ENCODE assay signal across 17 cellular contexts in the genomic region with DNA sequence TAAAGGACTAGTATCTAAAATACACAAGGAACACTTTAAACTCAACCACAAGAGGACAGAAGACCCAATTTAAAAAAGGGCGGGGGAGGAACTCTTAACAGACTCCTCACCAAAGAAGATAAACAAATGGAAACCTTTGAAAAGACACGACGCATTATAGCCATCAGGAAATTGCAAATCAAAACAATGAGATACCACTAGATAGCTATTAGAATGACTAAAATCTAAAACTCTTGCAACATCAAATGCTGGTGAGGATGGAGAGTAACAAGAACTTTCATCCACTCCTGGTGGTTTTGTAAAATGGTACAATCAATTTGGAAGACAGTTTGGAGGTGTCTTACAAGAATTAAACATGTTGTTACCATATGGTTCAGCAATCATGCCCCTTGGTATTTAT.
DNase-seq lines count a peak whose midpoint lies in the region; FAIRE-seq and TF ChIP-seq lines count a peak whose summit lies in the region.
"Had no signal": no experiment of that assay in that cellular context is flagged by ENCODE, and none has a peak within 500 bp of the region (broad histone marks: within the 10 kb centered on the region; RNA-seq: fewer than 3 reads in every experiment).

No MANE protein-coding gene starts in this region.

- H2AFZ ChIP-seq in astrocyte (ENCODE audit: low read depth, low read length), result no peak overlapping the region

- no peaks in the 10 kb centered on the region for H3K4me1 ChIP-seq in astrocyte (ENCODE audit: insufficient read depth, low read length)
- H3K4me1 ChIP-seq: BLaER1 treated with 17β-estradiol and CSF1 and Interleukin-3, amounts not matched to agents 10 nM and 100 nM had no signal

- no peak overlapping the region for H3K4me3 ChIP-seq in astrocyte (ENCODE audit: insufficient read depth, low read depth, low read length)
- H3K4me3 ChIP-seq: BLaER1 treated with 17β-estradiol and CSF1 and Interleukin-3, amounts not matched to agents 10 nM and 100 nM had no signal

- H3K4me2 ChIP-seq in astrocyte (ENCODE audit: low read length), result no peak overlapping the region
- H3K4me2 ChIP-seq: BLaER1 treated with 17β-estradiol and CSF1 and Interleukin-3, amounts not matched to agents 10 nM and 100 nM had no signal

- TF ChIP-seq CTCF in astrocyte (IDR thresholded peaks at IDR 0.05; ENCODE audit: insufficient read depth, low read depth, low read length), result no peak

- no peaks in the 10 kb centered on the region for H3K9me3 Mint-ChIP-seq in astrocyte (ENCODE audit: unreplicated experiment)
- H3K9me3 Mint-ChIP-seq: H9 had no signal

- peaks cover 1% of the 10 kb centered on the region for H3K4me1 Mint-ChIP-seq in astrocyte (ENCODE audit: low read depth, unreplicated experiment)
- H3K4me1 Mint-ChIP-seq: B cell; CD8-positive, alpha-beta memory T cell had no signal

- H3K27ac ChIP-seq in astrocyte (ENCODE audit: low read depth, low read length), result no peak overlapping the region
- H3K27ac ChIP-seq: BLaER1 treated with 17β-estradiol and CSF1 and Interleukin-3, amounts not matched to agents 10 nM and 100 nM had no signal

- H3K27ac Mint-ChIP-seq in astrocyte (ENCODE audit: unreplicated experiment), result no peak overlapping the region
- H3K27ac Mint-ChIP-seq: B cell; CD8-positive, alpha-beta memory T cell; H9 had no signal

- H3K36me3 Mint-ChIP-seq in astrocyte (ENCODE audit: low read depth, unreplicated experiment), result no peaks in the 10 kb centered on the region
- H3K36me3 Mint-ChIP-seq: CD8-positive, alpha-beta memory T cell had no signal

- no peaks in the 10 kb centered on the region for H3K36me3 ChIP-seq in astrocyte (ENCODE audit: insufficient read depth, low read length)
- H3K36me3 ChIP-seq: BLaER1 treated with 17β-estradiol and CSF1 and Interleukin-3, amounts not matched to agents 10 nM and 100 nM had no signal

- H3K27me3 Mint-ChIP-seq in astrocyte (ENCODE audit: low read depth, unreplicated experiment), result no peaks in the 10 kb centered on the region
- H3K27me3 Mint-ChIP-seq: B cell had no signal

- no peaks in the 10 kb centered on the region for H3K27me3 ChIP-seq in astrocyte (ENCODE audit: insufficient read depth, low read length)
- H3K27me3 ChIP-seq: BLaER1 treated with 17β-estradiol and CSF1 and Interleukin-3, amounts not matched to agents 10 nM and 100 nM had no signal

- no peaks in the 10 kb centered on the region for H4K20me1 ChIP-seq in astrocyte (ENCODE audit: insufficient read depth, low read length)
- H4K20me1 ChIP-seq: BLaER1 treated with 17β-estradiol and CSF1 and Interleukin-3, amounts not matched to agents 10 nM and 100 nM had no signal

- no peak overlapping the region for H3K9ac ChIP-seq in astrocyte (ENCODE audit: low read length)
- H3K9ac ChIP-seq: BLaER1 treated with 17β-estradiol and CSF1 and Interleukin-3, amounts not matched to agents 10 nM and 100 nM had no signal

- H3K79me2 ChIP-seq in astrocyte (ENCODE audit: insufficient read depth, low read length), result no peaks in the 10 kb centered on the region

- no peak for FAIRE-seq in astrocyte (lab: Jason Lieb, UNC)
- FAIRE-seq: GM12892, HepG2, HTR-8/SVneo had no signal

- no peaks in the 10 kb centered on the region for H3K9me3 ChIP-seq in astrocyte (ENCODE audit: insufficient read depth, low read depth, low read length)
- H3K9me3 ChIP-seq: BLaER1 treated with 17β-estradiol and CSF1 and Interleukin-3, amounts not matched to agents 10 nM and 100 nM had no signal

- H3K4me3 Mint-ChIP-seq in astrocyte (ENCODE audit: unreplicated experiment), result no peak overlapping the region
- H3K4me3 Mint-ChIP-seq: B cell; CD8-positive, alpha-beta memory T cell; H9 had no signal

- peak; percentile 17 for DNase-seq in NCI-H226
- peak; percentile 23 for DNase-seq in astrocyte (ENCODE audit: low read depth)
- peak; percentile 38 for DNase-seq in fibroblast of peridontal ligament (ENCODE audit: extremely low read depth)
- peak; percentile 40 for DNase-seq in iris pigment epithelial cell (ENCODE audit: low read depth)
- DNase-seq in NCI-H510A treated with DMSO at 0.1 percent for 48 hours (lab: John Stamatoyannopoulos, UW), result no peak
- DNase-seq in HUDEP-2 (lab: John Stamatoyannopoulos, UW; ENCODE audit: unreplicated experiment in 76 of 76), result no peak
- DNase-seq in NCI-H1105 treated with DMSO at 0.1 percent for 48 hours (lab: John Stamatoyannopoulos, UW), result no peak
- DNase-seq: CD8-positive, alpha-beta memory T cell; COR-L47; GDM1; GOT3; H9 had no signal

Comparison
In these comparisons a context has a peak if more than half of its experiments do, and no peak if none do; other contexts are left out.
1. DNase-seq: peak in NCI-H226 (single experiment), astrocyte (single experiment), fibroblast of peridontal ligament (single experiment) and iris pigment epithelial cell (single experiment); none in NCI-H510A treated with DMSO at 0.1 percent for 48 hours (single experiment), HUDEP-2 (0 of 76) and NCI-H1105 treated with DMSO at 0.1 percent for 48 hours (single experiment).